Comparison of ENCODE assay signal across 6 cellular contexts in genomic region chr11:66543263-66544107, GRCh38. TPM values are rescaled to one million over a fixed set of nuclear protein-coding genes. Genes with fewer than 3 reads are reported as not detected.
DNase-seq lines count a peak whose midpoint lies in the region; ATAC-seq and TF ChIP-seq lines count a peak whose summit lies in the region.

No MANE protein-coding gene starts in this region.

- no peak overlapping the region for H3K27ac ChIP-seq in smooth muscle cell (ENCODE audit: low read depth)

- DNase-seq in EH (ENCODE audit: low read depth) (peak; percentile 57), T-helper 2 cell (peak in 3 of 5 experiments; percentile 48 to 88 (median 77)), smooth muscle cell (lab: John Stamatoyannopoulos, UW; ENCODE audit: unreplicated experiment) (no peak), globus pallidus (ENCODE audit: low spot score) (no peak)
- DNase-seq in effector CD4-positive, alpha-beta T cell: peak; percentile 48

- no peak overlapping the region for H3K4me3 ChIP-seq in smooth muscle cell

- no peak for ATAC-seq in HG03469 (IDR thresholded peaks at IDR 0.05; ENCODE audit: unreplicated experiment)

- H3K27me3 ChIP-seq in smooth muscle cell (ENCODE audit: low read depth): no peaks in the 10 kb centered on the region

- 52% methylated on average over 26 of the region's 26 CpGs for WGBS in smooth muscle cell (ENCODE audit: low lambda C conversion rate)

- no peaks in the 10 kb centered on the region for H3K9me3 ChIP-seq in smooth muscle cell (replicated peaks; ENCODE audit: low read depth)

- H4K20me1 ChIP-seq in smooth muscle cell (ENCODE audit: low read depth): no peaks in the 10 kb centered on the region

- H3K4me2 ChIP-seq in smooth muscle cell: peak overlapping the region; percentile 36

- H3F3A ChIP-seq in smooth muscle cell (ENCODE audit: low read depth): peaks cover 17% of the 10 kb centered on the region

- no peak overlapping the region for H3K9ac ChIP-seq in smooth muscle cell (ENCODE audit: low read depth)

- H3K79me2 ChIP-seq in smooth muscle cell (ENCODE audit: low read depth): peaks cover 6% of the 10 kb centered on the region

- peaks cover 13% of the 10 kb centered on the region for H3K4me1 ChIP-seq in smooth muscle cell (ENCODE audit: low read depth)

- H2AFZ ChIP-seq in smooth muscle cell (ENCODE audit: low read depth): no peak overlapping the region

- peak; percentile 39 for TF ChIP-seq CTCF in smooth muscle cell (IDR thresholded peaks at IDR 0.05; ENCODE audit: borderline replicate concordance, insufficient read depth, poor library complexity, severe bottlenecking)

- no peaks in the 10 kb centered on the region for H3K36me3 ChIP-seq in smooth muscle cell (ENCODE audit: low read depth)

RNA-seq across cellular contexts. Expression of gene ZDHHC24, which starts 2.4 kb away (rescaled TPM):
- total RNA-seq in smooth muscle cell: 11.1 and 15.7 TPM in 2 replicates
- polyA plus RNA-seq in smooth muscle cell: 13.9 and 14.4 TPM in 2 replicates

RNA-seq across cellular contexts. Expression of gene ACTN3, which starts 3.2 kb away (rescaled TPM):
- total RNA-seq in smooth muscle cell: 0.49 TPM in 1 of 2 replicates, not detected in the other
- polyA plus RNA-seq in smooth muscle cell: 1.3 and 1.4 TPM in 2 replicates

RNA-seq across cellular contexts. Expression of gene CTSF, which starts 24.9 kb away (rescaled TPM):
- total RNA-seq in smooth muscle cell: 0.27 and 0.45 TPM in 2 replicates
- 0.62 TPM in 1 of 2 replicates, not detected in the other for polyA plus RNA-seq in smooth muscle cell

RNA-seq across cellular contexts. Expression of gene BBS1, which starts 33.0 kb away (rescaled TPM):
- 25.9 and 30.1 TPM in 2 replicates for total RNA-seq in smooth muscle cell
- polyA plus RNA-seq in smooth muscle cell: 13.0 and 15.6 TPM in 2 replicates

RNA-seq across cellular contexts. Expression of gene CCDC87, which starts 49.4 kb away (rescaled TPM):
- 2.5 TPM in 1 of 2 replicates, not detected in the other for total RNA-seq in smooth muscle cell
- 0.56 and 0.91 TPM in 2 replicates for polyA plus RNA-seq in smooth muscle cell

Comparison
In these comparisons a context has a peak if more than half of its experiments do, and no peak if none do; other contexts are left out.
1. DNase-seq: peak in EH (single experiment), T-helper 2 cell (3 of 5) and effector CD4-positive, alpha-beta T cell (single experiment); none in smooth muscle cell (single experiment) and globus pallidus (single experiment).